20 cellular contexts compared by ENCODE assay signal in genomic region chr9:88828492-88828974, GRCh38.
DNase-seq lines count a peak whose midpoint lies in the region; ATAC-seq and TF ChIP-seq lines count a peak whose summit lies in the region.
"Had no signal": no experiment of that assay in that cellular context is flagged by ENCODE, and none has a peak within 500 bp of the region (broad histone marks: within the 10 kb centered on the region; RNA-seq: fewer than 3 reads in every experiment).

No MANE protein-coding gene starts in this region.

- 24% methylated on average over 3 of the region's 4 CpGs for WGBS in SK-N-SH (ENCODE audit: low lambda C conversion rate)
- 56 to 59% methylated on average over 4 of the region's 4 CpGs for WGBS in heart right ventricle, 2 donors

- no peak for TF ChIP-seq CTCF in SK-N-SH (IDR thresholded peaks at IDR 0.05)
- no peak for TF ChIP-seq CTCF in coronary artery (IDR thresholded peaks at IDR 0.05)
- no peak for TF ChIP-seq CTCF in heart right ventricle (IDR thresholded peaks at IDR 0.05)
- no peak for TF ChIP-seq CTCF in WERI-Rb-1 (IDR thresholded peaks at IDR 0.05; ENCODE audit: low read depth, low read length)

- H3K9me3 ChIP-seq in SK-N-SH (no peaks in the 10 kb centered on the region), heart right ventricle (no peaks in the 10 kb centered on the region), WERI-Rb-1 (ENCODE audit: severe bottlenecking) (no peaks in the 10 kb centered on the region)
- H3K9me3 ChIP-seq: A549, Peyer's patch had no signal

- H3K9me2 ChIP-seq in SK-N-SH: no peaks in the 10 kb centered on the region

- H3K9ac ChIP-seq in SK-N-SH: no peak overlapping the region

- no peak overlapping the region for H2AFZ ChIP-seq in SK-N-SH (ENCODE audit: low read depth)
- H2AFZ ChIP-seq: GM23338 had no signal

- no peaks in the 10 kb centered on the region for H3F3A ChIP-seq in SK-N-SH (replicated peaks; ENCODE audit: insufficient read depth)

- H3K4me1 ChIP-seq in SK-N-SH (ENCODE audit: control insufficient read depth in 1 of 2, insufficient read depth in 2 of 2, low read depth in 1 of 2, low read length in 1 of 2): peaks cover 0 to 39% of the 10 kb centered on the region in 2 experiments; a peak in 3 of 4 replicates
- H3K4me1 ChIP-seq in heart right ventricle: peaks cover 0 to 38% (median 13%) of the 10 kb centered on the region in 9 donors
- H3K4me1 ChIP-seq: A549, Peyer's patch had no signal

- CTCF ChIA-PET in SK-N-SH (lab: Yijun Ruan, JAX): interaction anchor here (0.6 to 1.3 kb wide), 3 partner anchors 8 to 83 kb away, joined by 3 to 5 read pairs (median 3); no protein-coding TSS in a partner anchor

- DNase-seq in SK-N-SH (peak; percentile 73), coronary artery (ENCODE audit: low spot score) (no peak), heart right ventricle (no peak), sciatic nerve (ENCODE audit: low spot score) (no peak), cerebellar nuclear complex (lab: John Stamatoyannopoulos, UW) (no peak), NK-92 (lab: John Stamatoyannopoulos, UW; ENCODE audit: unreplicated experiment) (no peak), WERI-Rb-1 (no peak)
- DNase-seq in activated CD4-positive, alpha-beta T cell treated with anti-CD3 and anti-CD28 coated beads for 48 hours: no peak
- DNase-seq: C1 segment of cervical spinal cord, DND-41, GDM1, Kasumi-1, MM.1S, NCI-H1092 treated with DMSO at 0.1 percent for 48 hours, NCI-H524, Peyer's patch had no signal

- H3K36me3 ChIP-seq in SK-N-SH (replicated peaks in 1 of 2; ENCODE audit: control insufficient read depth in 1 of 2, insufficient read depth in 2 of 2, low read length in 1 of 2) (no peaks in the 10 kb centered on the region), heart right ventricle (no peaks in the 10 kb centered on the region), WERI-Rb-1 (no peaks in the 10 kb centered on the region)
- H3K36me3 ChIP-seq: Peyer's patch had no signal

- POLR2A ChIA-PET in SK-N-SH (lab: Yijun Ruan, JAX): interaction anchor here (1.2 kb wide), 1 partner anchor 89 kb away, joined by 3 read pairs; no protein-coding TSS in a partner anchor

- H3K4me2 ChIP-seq in SK-N-SH: no peak overlapping the region
- H3K4me2 ChIP-seq: A549, GM23338 had no signal

- peak overlapping the region in 1 of 2 experiments; percentile 98; a peak in 2 of 4 replicates for H3K27ac ChIP-seq in SK-N-SH (ENCODE audit: low read depth in 2 of 2, low read length in 1 of 2)
- peak overlapping the region in 1 of 2 donors; percentile 29 for H3K27ac ChIP-seq in coronary artery
- peak overlapping the region in 3 of 10 donors; percentile 32 to 49 (median 39) for H3K27ac ChIP-seq in heart right ventricle
- H3K27ac ChIP-seq in WERI-Rb-1: no peak overlapping the region
- H3K27ac ChIP-seq: A549, HL-60, Peyer's patch had no signal

- no peaks in the 10 kb centered on the region for H4K20me1 ChIP-seq in SK-N-SH (ENCODE audit: insufficient read depth)

- H3K27me3 ChIP-seq in SK-N-SH (ENCODE audit: insufficient read depth): no peaks in the 10 kb centered on the region
- peaks cover 0 to 99% (median 3%) of the 10 kb centered on the region in 7 donors for H3K27me3 ChIP-seq in heart right ventricle
- H3K27me3 ChIP-seq in WERI-Rb-1 (ENCODE audit: insufficient read depth, low read depth, severe bottlenecking): no peaks in the 10 kb centered on the region
- H3K27me3 ChIP-seq: Peyer's patch had no signal

- ATAC-seq in heart right ventricle (peak in 5 of 8 donors; percentile 31 to 71 (median 43)), sciatic nerve (peak; percentile 65)
- ATAC-seq: GM23338, HCT116 had no signal

- TF ChIP-seq RAD21 in SK-N-SH (IDR thresholded peaks at IDR 0.05; ENCODE audit: low read length): peak; percentile 44

- intact Hi-C loops in heart right ventricle (cut with DNase I): loop anchor here in 1 of 10 donors (5.0 to 10.0 kb wide), 2 partner anchors 41 to 166 kb away; partner anchors contain the start of gene S1PR3
- intact Hi-C loops in sciatic nerve (cut with DNase I): no loop called here

- H3K4me3 ChIP-seq in SK-N-SH (ENCODE audit: low read depth in 2 of 2, low read length in 1 of 2) (no peak overlapping the region), coronary artery (peak overlapping the region; percentile 22), heart right ventricle (no peak overlapping the region), WERI-Rb-1 (ENCODE audit: low read depth, low read length) (no peak overlapping the region)
- H3K4me3 ChIP-seq: A549, GM23338, Peyer's patch had no signal

- peak; percentile 26 to 97; a peak in 2 of 4 replicates for TF ChIP-seq EP300 in SK-N-SH (IDR thresholded peaks at IDR 0.05; ENCODE audit: borderline replicate concordance in 1 of 2, low read depth in 1 of 2, low read length in 1 of 2)

- no peaks in the 10 kb centered on the region for H3K79me2 ChIP-seq in SK-N-SH (ENCODE audit: insufficient read depth)

TF ChIP-seq in SK-N-SH, 30 proteins besides CTCF, POLR2A, EP300 and RAD21:
- TF ChIP-seq ELF1 (IDR thresholded peaks at IDR 0.05) (no peak), MXI1 (IDR thresholded peaks at IDR 0.05; ENCODE audit: low read depth, low read length) (peak; percentile 63; the same call in 1 of the 2 replicates), FOXJ3 (CRISPR knock-in tag; IDR thresholded peaks at IDR 0.05) (peak; percentile 78), CHD2 (IDR thresholded peaks at IDR 0.05; ENCODE audit: low read length, partially characterized antibody) (peak; percentile 80), MAX (IDR thresholded peaks at IDR 0.05; ENCODE audit: low read depth) (no peak), TAF1 (IDR thresholded peaks at IDR 0.05; ENCODE audit: borderline replicate concordance, low read depth, low read length) (no peak), SMC3 (IDR thresholded peaks at IDR 0.05; ENCODE audit: low read depth, low read length) (no peak), TEAD4 (IDR thresholded peaks at IDR 0.05; ENCODE audit: borderline replicate concordance, insufficient read depth) (peak; percentile 53; the same call in 1 of the 2 replicates), ZBTB33 (IDR thresholded peaks at IDR 0.05; ENCODE audit: borderline replicate concordance, low read depth) (no peak), GABPA (IDR thresholded peaks at IDR 0.05; ENCODE audit: low read depth) (no peak), GATA2 (CRISPR knock-in tag; IDR thresholded peaks at IDR 0.05) (peak; percentile 97), YY1 (IDR thresholded peaks at IDR 0.05; ENCODE audit: low read depth) (no peak), PBX3 (IDR thresholded peaks at IDR 0.05) (peak; percentile 80), TCF12 (IDR thresholded peaks at IDR 0.05) (peak; percentile 87), MEF2A (IDR thresholded peaks at IDR 0.05; ENCODE audit: borderline replicate concordance, low read depth) (no peak), RCOR1 (IDR thresholded peaks at IDR 0.05; ENCODE audit: low read length) (peak; percentile 96), RFX5 (IDR thresholded peaks at IDR 0.05; ENCODE audit: low read length) (peak; percentile 6; the same call in 1 of the 2 replicates), NRF1 (IDR thresholded peaks at IDR 0.05; ENCODE audit: low read depth, low read length) (no peak), POLR2AphosphoS5 (IDR thresholded peaks at IDR 0.05; ENCODE audit: low read depth, low read length) (peak; percentile 57), USF1 (IDR thresholded peaks at IDR 0.05; ENCODE audit: borderline replicate concordance, low read depth) (no peak), NFIC (IDR thresholded peaks at IDR 0.05; ENCODE audit: borderline replicate concordance) (peak; percentile 72)
TF ChIP-seq in SK-N-SH: peak in this region for 11.
